Comparison of ENCODE assay signal across 10 cellular contexts in genomic region chr22:45341503-45341902, GRCh38. TPM values are rescaled to one million over a fixed set of nuclear protein-coding genes. Genes with fewer than 3 reads are reported as not detected.
DNase-seq lines count a peak whose midpoint lies in the region; ATAC-seq and TF ChIP-seq lines count a peak whose summit lies in the region.
"Had no signal": no experiment of that assay in that cellular context is flagged by ENCODE, and none has a peak within 500 bp of the region (broad histone marks: within the 10 kb centered on the region; RNA-seq: fewer than 3 reads in every experiment).

No MANE protein-coding gene starts in this region.

- H3K4me1 Mint-ChIP-seq in T-helper 17 cell: peaks cover 7% of the 10 kb centered on the region

- no peak overlapping the region for H3K4me3 ChIP-seq in upper lobe of right lung
- H3K4me3 ChIP-seq: HAP-1 had no signal

- H3K36me3 Mint-ChIP-seq in T-helper 17 cell (ENCODE audit: low read depth): peaks cover 8% of the 10 kb centered on the region

- H3K27ac Mint-ChIP-seq in T-helper 17 cell: peak overlapping the region; percentile 43

- no peak overlapping the region for H3K4me3 Mint-ChIP-seq in T-helper 17 cell

- no peaks in the 10 kb centered on the region for H3K27me3 Mint-ChIP-seq in T-helper 17 cell

- H3K9me3 ChIP-seq in T-helper 17 cell (ENCODE audit: control insufficient read depth, low read length, poor library complexity, severe bottlenecking) (no peaks in the 10 kb centered on the region), upper lobe of right lung (no peaks in the 10 kb centered on the region)
- H3K9me3 ChIP-seq: HAP-1 had no signal

- no peaks in the 10 kb centered on the region for H3K27me3 ChIP-seq in upper lobe of right lung

- no peak overlapping the region for H3K27ac ChIP-seq in upper lobe of right lung

- DNase-seq in T-helper 17 cell: no peak
- DNase-seq in activated T-cell treated with anti-CD3 and anti-CD28 coated beads for 48 hours (ENCODE audit: low read depth): peak; percentile 41
- no peak for DNase-seq in left cardiac atrium
- DNase-seq in stimulated activated naive CD4-positive, alpha-beta T cell treated with Interleukin-2 at 50 U/mL for 16 hours (lab: John Stamatoyannopoulos, UW): peak; percentile 9
- DNase-seq in upper lobe of right lung: no peak
- DNase-seq: NCI-H446 treated with DMSO at 0.1 percent for 48 hours had no signal

- peaks cover 6% of the 10 kb centered on the region for H3K4me1 ChIP-seq in upper lobe of right lung
- H3K4me1 ChIP-seq: HAP-1 had no signal

- H3K36me3 ChIP-seq in upper lobe of right lung: peaks cover 30% of the 10 kb centered on the region

- intact Hi-C loops in left cardiac atrium (cut with DNase I): loop anchor here in 1 of 2 donors (10.0 kb wide), 1 partner anchor 73 kb away; the partner anchor contains the start of genes RIBC2 and SMC1B
- intact Hi-C loops in upper lobe of right lung (cut with DNase I): no loop called here

- TF ChIP-seq CTCF in upper lobe of right lung (IDR thresholded peaks at IDR 0.05): no peak

- ATAC-seq in T-helper 17 cell (peak; percentile 76), left cardiac atrium (peak; percentile 35 to 53), upper lobe of right lung (no peak), GM18520 (IDR thresholded peaks at IDR 0.05; ENCODE audit: unreplicated experiment) (no peak), HG02610 (IDR thresholded peaks at IDR 0.05; ENCODE audit: unreplicated experiment) (no peak)

RNA-seq across cellular contexts. Expression of gene FAM118A, which starts 31.8 kb away (rescaled TPM):
- total RNA-seq in T-helper 17 cell: 100 to 1,000 TPM; 162 to 200 TPM
- 10 to 100 TPM; 20.9 to 23.5 TPM for total RNA-seq in left cardiac atrium
- total RNA-seq in upper lobe of right lung: 20.6 TPM

RNA-seq across cellular contexts. Expression of gene UPK3A, which starts 56.8 kb away (rescaled TPM):
- total RNA-seq in T-helper 17 cell (under 1 TPM in 1 of 2 donors, not detected in 1; 0.37 TPM), left cardiac atrium (under 1 TPM in 1 of 2 donors, not detected in 1; 0.29 TPM), upper lobe of right lung (not detected)
- total RNA-seq: renal cortical epithelial cell had no signal

Comparison
In these comparisons a context has a peak if more than half of its experiments do, and no peak if none do; other contexts are left out.
1. ATAC-seq: peak in T-helper 17 cell (single experiment) and left cardiac atrium (2 of 2); none in upper lobe of right lung (single experiment), GM18520 (single experiment) and HG02610 (single experiment).
2. DNase-seq: peak in activated T-cell treated with anti-CD3 and anti-CD28 coated beads for 48 hours (single experiment) and stimulated activated naive CD4-positive, alpha-beta T cell treated with Interleukin-2 at 50 U/mL for 16 hours (single experiment); none in T-helper 17 cell (0 of 3), left cardiac atrium (single experiment) and upper lobe of right lung (single experiment).